ENCODE assay signal across 7 cellular contexts in the genomic region with DNA sequence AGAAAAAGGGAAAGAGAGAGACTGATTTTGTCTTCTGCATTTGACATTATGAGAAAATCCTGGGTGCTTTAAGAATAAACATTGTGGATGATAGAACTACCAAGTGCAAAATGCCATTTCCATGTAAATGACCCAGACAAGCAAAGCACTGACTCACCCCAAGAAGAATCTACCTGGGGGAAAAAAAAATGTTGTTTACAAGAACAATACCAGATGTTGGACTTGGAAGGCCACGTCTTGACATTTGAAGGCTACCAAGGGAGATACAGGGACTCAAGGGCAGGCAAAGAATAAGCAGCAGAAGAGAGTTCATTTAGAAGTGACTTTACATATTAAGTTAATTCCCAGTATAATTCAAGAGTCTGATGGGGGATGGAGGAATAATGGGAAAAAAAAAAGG.
"Had no signal": no experiment of that assay in that cellular context is flagged by ENCODE, and none has a peak within 500 bp of the region (broad histone marks: within the 10 kb centered on the region; RNA-seq: fewer than 3 reads in every experiment).

No MANE protein-coding gene starts in this region.

- H3K4me1 ChIP-seq: HAP-1 had no signal

- H3K9me3 ChIP-seq: HAP-1 had no signal

- H3K27ac ChIP-seq: HL-60 had no signal

- H3K4me3 ChIP-seq: HAP-1, K562 had no signal

- DNase-seq: GOT3, H7, IMR-90 had no signal

- ATAC-seq: HepG2, K562 had no signal

- H3K36me3 ChIP-seq: HAP-1 had no signal

- FAIRE-seq: HepG2, K562 had no signal
